Comparison of ENCODE assay signal across 22 cellular contexts in the genomic region with DNA sequence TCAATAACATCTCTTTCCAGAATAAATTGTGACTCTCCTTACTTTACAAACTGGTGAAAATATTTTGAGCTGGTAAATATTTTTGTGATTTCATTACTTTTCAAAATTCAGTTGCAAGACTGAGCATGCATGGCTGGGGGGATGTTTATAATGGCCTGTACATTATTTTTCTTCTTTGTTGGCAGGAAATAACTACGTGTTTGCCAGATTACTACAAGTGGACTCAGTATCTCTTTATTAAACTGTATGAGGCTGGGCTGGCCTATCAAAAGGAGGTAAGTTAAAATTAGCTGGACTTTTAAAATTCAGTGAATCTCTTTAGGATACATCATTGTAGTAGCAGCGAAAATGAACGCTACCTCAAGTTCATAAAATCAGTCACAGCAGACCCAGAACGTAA. TPM values are rescaled to one million over a fixed set of nuclear protein-coding genes. Genes with fewer than 3 reads are reported as not detected.
DNase-seq lines count a peak whose midpoint lies in the region; ATAC-seq, FAIRE-seq and TF ChIP-seq lines count a peak whose summit lies in the region.
"Had no signal": no experiment of that assay in that cellular context is flagged by ENCODE, and none has a peak within 500 bp of the region (broad histone marks: within the 10 kb centered on the region; RNA-seq: fewer than 3 reads in every experiment).

No MANE protein-coding gene starts in this region.

- H3K79me1 ChIP-seq in IMR-90 (ENCODE audit: low read depth in 1 of 2, low read length in 2 of 2): peaks cover 0 to 4% of the 10 kb centered on the region in 2 experiments; a peak in 1 of 4 replicates

- no peak overlapping the region for H3K14ac ChIP-seq in IMR-90 (replicated peaks; ENCODE audit: low read depth, low read length)

- H4K5ac ChIP-seq in IMR-90 (ENCODE audit: low read depth, low read length): peak overlapping the region; percentile 24; the same call in 1 of the 2 replicates

- H3K9me3 Mint-ChIP-seq in neural crest cell (peaks cover 7% of the 10 kb centered on the region), immature natural killer cell (no peaks in the 10 kb centered on the region)
- H3K9me3 Mint-ChIP-seq: CD4-positive, CD25-positive, alpha-beta regulatory T cell had no signal

- H2BK120ac ChIP-seq in IMR-90 (ENCODE audit: low read depth, low read length): no peak overlapping the region

- ATAC-seq in IMR-90 (ENCODE audit: low read depth): no peak
- no peak for ATAC-seq in HG03439 (IDR thresholded peaks at IDR 0.05; ENCODE audit: unreplicated experiment)
- ATAC-seq: GM23338, HCT116 had no signal

- H3K27me3 Mint-ChIP-seq in neural crest cell (ENCODE audit: low read depth) (no peaks in the 10 kb centered on the region), immature natural killer cell (ENCODE audit: low read depth in 3 of 3) (no peaks in the 10 kb centered on the region)
- H3K27me3 Mint-ChIP-seq: B cell; CD4-positive, CD25-positive, alpha-beta regulatory T cell had no signal

- H3K9ac ChIP-seq in IMR-90 (ENCODE audit: low read depth, low read length): no peak overlapping the region
- no peak overlapping the region for H3K9ac ChIP-seq in endothelial cell of umbilical vein (replicated peaks; ENCODE audit: extremely low read depth, insufficient read depth, low read length)
- H3K9ac ChIP-seq: BLaER1 had no signal

- peaks cover 27% of the 10 kb centered on the region for H3K36me3 Mint-ChIP-seq in neural crest cell (ENCODE audit: low read depth)
- H3K36me3 Mint-ChIP-seq in immature natural killer cell: peaks cover 13 to 31% (median 15%) of the 10 kb centered on the region in 3 donors

- no peak for DNase-seq in IMR-90
- DNase-seq in endothelial cell of umbilical vein (ENCODE audit: low read depth, low spot score): peak; percentile 66
- DNase-seq in neural crest cell (ENCODE audit: low read depth, low spot score): no peak
- peak; percentile 12 for DNase-seq in smooth muscle cell of the brain vasculature (ENCODE audit: low read depth, low spot score)
- DNase-seq in RPMI8226: no peak
- no peak for DNase-seq in NCI-H2171 (lab: John Stamatoyannopoulos, UW)
- DNase-seq in immature natural killer cell: no peak
- DNase-seq: CD4-positive, CD25-positive, alpha-beta regulatory T cell; CD8-positive, alpha-beta memory T cell; DMS 273 treated with DMSO at 0.1 percent for 48 hours; DMS79; GF-D8; H9 had no signal

- H3K18ac ChIP-seq in IMR-90 (ENCODE audit: low read depth, low read length): no peak overlapping the region

- H2AK9ac ChIP-seq in IMR-90 (replicated peaks; ENCODE audit: low read depth, low read length, poor library complexity): no peak overlapping the region

- TF ChIP-seq CTCF in IMR-90 (conservative IDR thresholded peaks at IDR 0.05; ENCODE audit: low read depth, low read length): no peak
- TF ChIP-seq CTCF in endothelial cell of umbilical vein (IDR thresholded peaks at IDR 0.05; ENCODE audit: extremely low read depth in 1 of 2, insufficient read depth in 1 of 2, low read depth in 1 of 2, low read length in 2 of 2): no peak
- TF ChIP-seq CTCF in neural crest cell (conservative IDR thresholded peaks at IDR 0.05): no peak

- in situ Hi-C loops in IMR-90 (cut with MboI; ENCODE audit: low sequenced_read_pairs): no loop called here

- H3K79me2 ChIP-seq in endothelial cell of umbilical vein (ENCODE audit: control insufficient read depth, insufficient read depth, low read length): peaks cover 2% of the 10 kb centered on the region

- no peak overlapping the region for H2BK5ac ChIP-seq in IMR-90 (ENCODE audit: low read depth, low read length, poor library complexity, severe bottlenecking)

- no peak overlapping the region for H3K4me2 ChIP-seq in IMR-90 (ENCODE audit: low read depth, low read length)
- peak overlapping the region; percentile 46 for H3K4me2 ChIP-seq in endothelial cell of umbilical vein (ENCODE audit: insufficient read depth, low read length)
- H3K4me2 ChIP-seq: BLaER1, GM23338 had no signal

- H4K20me1 ChIP-seq in IMR-90 (ENCODE audit: insufficient read depth, low read length) (no peaks in the 10 kb centered on the region), endothelial cell of umbilical vein (replicated peaks; ENCODE audit: control insufficient read depth, extremely low read depth, insufficient read depth, low read length) (no peaks in the 10 kb centered on the region)

- no CpG with 5 or more reads among the region's 4 CpGs for WGBS in IMR-90 (ENCODE audit: extremely low coverage in 2 of 2, insufficient read length in 1 of 2), 2 experiments

- H3K4me1 ChIP-seq in IMR-90 (ENCODE audit: control insufficient read depth, insufficient read depth, low read length) (peaks cover 2% of the 10 kb centered on the region; the same call in 1 of the 2 replicates), endothelial cell of umbilical vein (ENCODE audit: control insufficient read depth, extremely low read depth, insufficient read depth, low read length) (peaks cover 16% of the 10 kb centered on the region)

- no peak overlapping the region for H3K23ac ChIP-seq in IMR-90 (ENCODE audit: low read depth, low read length)

- no peak overlapping the region for H3K4ac ChIP-seq in IMR-90 (ENCODE audit: low read depth, low read length)

- no peaks in the 10 kb centered on the region for H3K27me3 ChIP-seq in IMR-90 (ENCODE audit: control insufficient read depth, insufficient read depth, low read length)
- no peaks in the 10 kb centered on the region for H3K27me3 ChIP-seq in endothelial cell of umbilical vein (ENCODE audit: control insufficient read depth in 2 of 2, insufficient read depth in 2 of 2, low read length in 2 of 2)
- H3K27me3 ChIP-seq: BLaER1 had no signal

- no peak overlapping the region for H3K27ac ChIP-seq in IMR-90 (ENCODE audit: insufficient read depth, low read length)
- H3K27ac ChIP-seq in endothelial cell of umbilical vein (ENCODE audit: insufficient read depth, low read depth, low read length): no peak overlapping the region
- H3K27ac ChIP-seq: BLaER1, C4-2B had no signal

- POLR2A ChIA-PET in IMR-90 (lab: Charles Lee; ENCODE audit: unreplicated experiment) (no interaction called here), endothelial cell of umbilical vein (lab: Charles Lee) (no interaction called here)

- 0 out of 2 replicates have a peak, but pooled peaks cover 3% of the 10 kb centered on the region for H3K9me1 ChIP-seq in IMR-90 (ENCODE audit: insufficient read depth, low read length)
- H3K9me1 ChIP-seq in endothelial cell of umbilical vein (replicated peaks; ENCODE audit: control insufficient read depth, extremely low read depth, insufficient read depth, low read length): no peaks in the 10 kb centered on the region

- TF ChIP-seq POLR2A in IMR-90 (IDR thresholded peaks at IDR 0.05; ENCODE audit: low read depth, low read length): no peak
- TF ChIP-seq POLR2A in endothelial cell of umbilical vein (IDR thresholded peaks at IDR 0.05; ENCODE audit: low read depth, low read length): no peak

- peaks cover 5% of the 10 kb centered on the region for H3K36me3 ChIP-seq in IMR-90 (ENCODE audit: control insufficient read depth, insufficient read depth, low read length)
- H3K36me3 ChIP-seq in endothelial cell of umbilical vein (ENCODE audit: control insufficient read depth in 2 of 2, extremely low read depth in 1 of 2, insufficient read depth in 2 of 2, low read length in 2 of 2): no peaks in the 10 kb centered on the region

- H3K56ac ChIP-seq in IMR-90 (ENCODE audit: extremely low read depth, insufficient read depth, low read length): no peak overlapping the region

- no peak overlapping the region for H2BK20ac ChIP-seq in IMR-90 (ENCODE audit: low read depth, low read length)

- H3K9me3 ChIP-seq in IMR-90 (ENCODE audit: control insufficient read depth, insufficient read depth, low read length): no peaks in the 10 kb centered on the region
- H3K9me3 ChIP-seq in endothelial cell of umbilical vein (replicated peaks; ENCODE audit: control insufficient read depth, insufficient read depth, low read length): no peaks in the 10 kb centered on the region

- dilution Hi-C loops in IMR-90 (cut with HindIII; ENCODE audit: low sequenced_read_pairs, unreplicated experiment): no loop called here
- dilution Hi-C loops in endothelial cell of umbilical vein (cut with MboI; ENCODE audit: extremely low pct_ligation_motif_present, low sequenced_read_pairs): no loop called here

- no peak overlapping the region for H2BK15ac ChIP-seq in IMR-90 (ENCODE audit: low read depth, low read length)

- no peak overlapping the region for H3K4me3 Mint-ChIP-seq in neural crest cell
- H3K4me3 Mint-ChIP-seq in immature natural killer cell: no peak overlapping the region
- H3K4me3 Mint-ChIP-seq: B cell; CD4-positive, CD25-positive, alpha-beta regulatory T cell; CD8-positive, alpha-beta memory T cell; GM23338; H9 had no signal

- H3K4me1 Mint-ChIP-seq in neural crest cell (peaks cover 18% of the 10 kb centered on the region), immature natural killer cell (no peaks in the 10 kb centered on the region)
- H3K4me1 Mint-ChIP-seq: B cell had no signal

- no peak overlapping the region for H2AFZ ChIP-seq in IMR-90 (replicated peaks; ENCODE audit: low read length, poor library complexity)
- no peak overlapping the region for H2AFZ ChIP-seq in endothelial cell of umbilical vein (ENCODE audit: low read depth, low read length)
- H2AFZ ChIP-seq: GM23338 had no signal

- peak; percentile 55 for FAIRE-seq in endothelial cell of umbilical vein (lab: Jason Lieb, UNC)
- FAIRE-seq: D721Med, GM12891, GM18507 had no signal

- H3K27ac Mint-ChIP-seq in neural crest cell (ENCODE audit: unreplicated experiment): peak overlapping the region; percentile 83
- no peak overlapping the region for H3K27ac Mint-ChIP-seq in immature natural killer cell
- H3K27ac Mint-ChIP-seq: B cell; CD4-positive, CD25-positive, alpha-beta regulatory T cell; GM23338; H9 had no signal

- BruUV-seq in IMR-90 (replicated peaks; lab: Mats Ljungman, UMichigan) (no TSS peak), endothelial cell of umbilical vein (replicated peaks; lab: Mats Ljungman, UMichigan) (no TSS peak)

- no peak for TF ChIP-seq RAD21 in IMR-90 (IDR thresholded peaks at IDR 0.05; ENCODE audit: low read length)

- H2AK5ac ChIP-seq in IMR-90 (ENCODE audit: low read depth, low read length): no peak overlapping the region

- CTCF ChIA-PET in IMR-90 (lab: Yijun Ruan, JAX): no interaction called here
- CTCF ChIA-PET in endothelial cell of umbilical vein (lab: Charles Lee): interaction anchor here (0.9 kb wide), 1 partner anchor 9 kb away, joined by 7 read pairs; no protein-coding TSS in a partner anchor

- H4K8ac ChIP-seq in IMR-90 (ENCODE audit: low read depth in 2 of 2, low read length in 2 of 2): no peak overlapping the region

- intact Hi-C loops in IMR-90 (cut with micrococcal nuclease) (no loop called here), endothelial cell of umbilical vein (cut with micrococcal nuclease) (no loop called here)

- no peak overlapping the region for H4K91ac ChIP-seq in IMR-90 (ENCODE audit: insufficient read depth, low read depth, low read length)

- no peak overlapping the region for H3K4me3 ChIP-seq in IMR-90 (ENCODE audit: insufficient read depth, low read depth, low read length)
- no peak overlapping the region for H3K4me3 ChIP-seq in endothelial cell of umbilical vein (replicated peaks in 1 of 3; ENCODE audit: insufficient read depth in 1 of 3, low read depth in 1 of 3, low read length in 3 of 3)
- H3K4me3 ChIP-seq: BLaER1, GM23338 had no signal

RNA-seq across cellular contexts. Expression of gene LARS2, which starts 58.3 kb away (rescaled TPM):
- total RNA-seq in IMR-90 (2012; rRNA removed) (30.0 and 30.3 TPM in 2 replicates), endothelial cell of umbilical vein (21.5 and 26.2 TPM in 2 replicates), neural crest cell (34.4 and 35.1 TPM in 2 replicates)
- polyA plus RNA-seq in IMR-90 (2012; rRNA removed) (14.8 and 17.0 TPM in 2 replicates), endothelial cell of umbilical vein (9.8 and 11.8 TPM in 2 replicates), immature natural killer cell (1 to 10 TPM; 5.0 to 9.9 (median 9.1) TPM)
- polyA plus RNA-seq in IMR-90 (2012; cell fraction: cytosol; rRNA removed): 9.3 and 18.9 TPM in 2 replicates
- 11.8 and 12.5 TPM in 2 replicates for polyA plus RNA-seq in IMR-90 (2012; cell fraction: nucleus; rRNA removed; ENCODE audit: low replicate concordance)
- polyA plus RNA-seq in endothelial cell of umbilical vein (2011; cell fraction: cytosol; rRNA removed): 11.1 and 12.0 TPM in 2 replicates
- 21.6 and 23.9 TPM in 2 replicates for polyA plus RNA-seq in endothelial cell of umbilical vein (2011; cell fraction: nucleus; rRNA removed)
- polyA plus RNA-seq in endothelial cell of umbilical vein (2012): 14.2 and 15.9 TPM in 2 replicates
- 26.8 and 28.9 TPM in 2 replicates for polyA minus RNA-seq in endothelial cell of umbilical vein
- polyA minus RNA-seq in endothelial cell of umbilical vein (2011; cell fraction: cytosol; rRNA and poly(A)+ RNA removed): 11.8 TPM
- polyA minus RNA-seq in endothelial cell of umbilical vein (2011; cell fraction: nucleus; rRNA and poly(A)+ RNA removed): 35.4 and 44.2 TPM in 2 replicates

Comparison
In these comparisons a context has a peak if more than half of its experiments do, and no peak if none do; other contexts are left out.
1. DNase-seq: peak in endothelial cell of umbilical vein (single experiment) and smooth muscle cell of the brain vasculature (single experiment); none in IMR-90 (single experiment), neural crest cell (single experiment), RPMI8226 (single experiment), NCI-H2171 (single experiment) and immature natural killer cell (0 of 3).